ENCODE assay signal across 17 cellular contexts in genomic region chr2:235500110-235500760, GRCh38.
"Had no signal": no experiment of that assay in that cellular context is flagged by ENCODE, and none has a peak within 500 bp of the region (broad histone marks: within the 10 kb centered on the region; RNA-seq: fewer than 3 reads in every experiment).

No MANE protein-coding gene starts in this region.

- H3K4me3 ChIP-seq: ascending aorta, coronary artery, right atrium auricular region, tibial artery had no signal

- H3K27ac Mint-ChIP-seq: activated CD8-positive, alpha-beta T cell treated with anti-CD3 and anti-CD28 coated beads, Interleukin-2, amount 10 ng/mL, durations not matched to agents 7 days and 5 days; activated naive CD8-positive, alpha-beta T cell treated with anti-CD3 and anti-CD28 coated beads, Interleukin-2, amount 50 U/mL, for 24 hours; stimulated activated memory B cell treated with anti-CD40 and anti-IgM and Interleukin-4, amounts not matched to agents 10 μg/mL and 1 μg/mL and 100 μg/mL, for 72 hours had no signal

- H3K4me3 Mint-ChIP-seq: activated CD8-positive, alpha-beta T cell treated with anti-CD3 and anti-CD28 coated beads, Interleukin-2, amount 10 ng/mL, durations not matched to agents 7 days and 5 days; activated naive CD8-positive, alpha-beta T cell treated with anti-CD3 and anti-CD28 coated beads, Interleukin-2, amount 50 U/mL, for 24 hours; stimulated activated memory B cell treated with anti-CD40 and anti-IgM and Interleukin-4, amounts not matched to agents 10 μg/mL and 1 μg/mL and 100 μg/mL, for 72 hours had no signal

- H3K4me1 Mint-ChIP-seq: stimulated activated memory B cell treated with anti-CD40 and anti-IgM and Interleukin-4, amounts not matched to agents 10 μg/mL and 1 μg/mL and 100 μg/mL, for 72 hours had no signal

- H3K27ac ChIP-seq: ascending aorta, coronary artery, right atrium auricular region, tibial artery, VCaP had no signal

- H3K36me3 Mint-ChIP-seq: stimulated activated memory B cell treated with anti-CD40 and anti-IgM and Interleukin-4, amounts not matched to agents 10 μg/mL and 1 μg/mL and 100 μg/mL, for 72 hours had no signal

- H3K9me3 Mint-ChIP-seq: activated naive CD8-positive, alpha-beta T cell treated with anti-CD3 and anti-CD28 coated beads, Interleukin-2, amount 50 U/mL, for 24 hours; stimulated activated memory B cell treated with anti-CD40 and anti-IgM and Interleukin-4, amounts not matched to agents 10 μg/mL and 1 μg/mL and 100 μg/mL, for 72 hours had no signal

- H3K36me3 ChIP-seq: ascending aorta, left ventricle myocardium inferior, right atrium auricular region, tibial artery had no signal

- H3K9me3 ChIP-seq: ascending aorta, left ventricle myocardium inferior, right atrium auricular region, tibial artery had no signal

- ATAC-seq: activated CD8-positive, alpha-beta T cell treated with anti-CD3 and anti-CD28 coated beads, Interleukin-2, amount 10 ng/mL, durations not matched to agents 7 days and 5 days; activated naive CD8-positive, alpha-beta T cell treated with anti-CD3 and anti-CD28 coated beads, Interleukin-2, amount 50 U/mL, for 24 hours; stimulated activated memory B cell treated with anti-CD40 and anti-IgM and Interleukin-4, amounts not matched to agents 10 μg/mL and 1 μg/mL and 100 μg/mL, for 72 hours had no signal

- DNase-seq: activated CD4-positive, alpha-beta T cell treated with anti-CD3 and anti-CD28 coated beads for 4 hours; activated CD8-positive, alpha-beta memory T cell treated with anti-CD3 and anti-CD28 coated beads, Interleukin-2, amount 50 U/mL, for 48 hours; activated CD8-positive, alpha-beta T cell treated with anti-CD3 and anti-CD28 coated beads, Interleukin-2, amount 10 ng/mL, durations not matched to agents 7 days and 5 days; activated naive CD8-positive, alpha-beta T cell treated with anti-CD3 and anti-CD28 coated beads, Interleukin-2, amount 50 U/mL, for 24 hours; caudate nucleus; effector CD4-positive, alpha-beta T cell; kidney; left ventricle myocardium inferior; posterior cingulate gyrus; stimulated activated CD4-positive, alpha-beta T cell treated with anti-CD3 and anti-CD28 coated beads, Interleukin-1b, Interleukin-23, amount 100 ng/mL, for 48 hours; T1000; tibial artery had no signal

- H3K27me3 ChIP-seq: ascending aorta, right atrium auricular region, tibial artery had no signal
